8 cellular contexts compared by ENCODE assay signal in the genomic region with DNA sequence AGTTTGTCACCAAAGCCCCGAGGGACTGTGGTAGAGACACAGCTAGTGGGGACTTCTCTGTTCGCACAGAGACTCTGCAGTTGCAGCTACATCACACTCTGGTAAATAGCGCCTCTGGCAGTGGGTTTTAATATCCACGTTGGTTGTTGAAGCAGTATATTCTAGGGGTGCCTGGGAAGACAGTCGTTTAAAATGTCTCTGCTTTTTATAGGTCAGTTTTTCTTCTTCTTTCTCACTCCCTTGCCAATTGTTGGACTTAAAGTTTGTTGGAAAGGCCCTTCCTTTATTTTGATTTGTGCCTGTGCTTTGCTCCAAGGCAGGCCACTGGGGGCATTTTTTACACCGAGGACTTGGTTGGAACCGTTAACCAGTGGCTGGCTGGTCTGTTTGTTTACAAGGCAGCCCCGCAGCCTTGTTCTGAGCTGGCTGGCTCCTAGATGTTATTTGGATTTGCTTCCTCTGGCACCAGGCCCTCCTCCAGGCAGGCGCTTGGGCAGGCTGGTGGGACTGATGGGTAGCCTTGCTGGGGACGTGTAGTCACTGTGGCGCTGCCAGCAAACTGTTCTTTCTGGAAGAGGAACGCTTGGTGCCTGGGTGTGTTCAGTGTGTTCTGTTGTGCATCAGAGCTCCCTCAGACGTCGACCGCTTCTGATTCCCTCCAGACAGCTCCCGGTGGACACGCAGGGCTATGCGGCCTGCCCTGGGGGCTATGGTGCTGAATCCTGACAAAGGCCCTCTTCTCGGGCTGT.
DNase-seq lines count a peak whose midpoint lies in the region; ATAC-seq lines count a peak whose summit lies in the region.

No MANE protein-coding gene starts in this region.

- no peak overlapping the region for H3K4me3 Mint-ChIP-seq in effector memory CD8-positive, alpha-beta T cell

- intact Hi-C loops in posterior vena cava (cut with DNase I): no loop called here

- no peaks in the 10 kb centered on the region for H3K27me3 Mint-ChIP-seq in effector memory CD8-positive, alpha-beta T cell

- H3K27ac Mint-ChIP-seq in effector memory CD8-positive, alpha-beta T cell: peak overlapping the region in 1 of 2 donors; percentile 41

- H3K36me3 Mint-ChIP-seq in effector memory CD8-positive, alpha-beta T cell (ENCODE audit: insufficient read depth): peaks cover 22% of the 10 kb centered on the region

- peaks cover 18 to 21% of the 10 kb centered on the region in 2 donors for H3K4me1 Mint-ChIP-seq in effector memory CD8-positive, alpha-beta T cell (ENCODE audit: low read depth in 2 of 2)

- peak; percentile 19 for DNase-seq in GM03348 (ENCODE audit: low spot score)
- DNase-seq in NCI-H446 treated with DMSO at 0.1 percent for 48 hours (lab: John Stamatoyannopoulos, UW): peak; percentile 97
- DNase-seq in epidermal melanocyte (ENCODE audit: insufficient read length, low spot score): peak; percentile 54
- peak; percentile 78 for DNase-seq in posterior vena cava (ENCODE audit: low spot score)
- DNase-seq in NCI-H510A treated with DMSO at 0.1 percent for 48 hours (lab: John Stamatoyannopoulos, UW): no peak
- no peak for DNase-seq in RKO (ENCODE audit: low spot score)
- DNase-seq in effector memory CD8-positive, alpha-beta T cell: no peak
- no peak for DNase-seq in activated CD4-positive, CD25-positive, alpha-beta regulatory T cell (lab: John Stamatoyannopoulos, UW)

- no peak for ATAC-seq in effector memory CD8-positive, alpha-beta T cell (replicated peaks)

- no peaks in the 10 kb centered on the region for H3K9me3 Mint-ChIP-seq in effector memory CD8-positive, alpha-beta T cell

Comparison
In these comparisons a context has a peak if more than half of its experiments do, and no peak if none do; other contexts are left out.
1. DNase-seq: peak in GM03348 (single experiment), NCI-H446 treated with DMSO at 0.1 percent for 48 hours (single experiment), epidermal melanocyte (single experiment) and posterior vena cava (single experiment); none in NCI-H510A treated with DMSO at 0.1 percent for 48 hours (single experiment), RKO (single experiment), effector memory CD8-positive, alpha-beta T cell (0 of 3) and activated CD4-positive, CD25-positive, alpha-beta regulatory T cell (0 of 4).